34 cellular contexts compared by ENCODE assay signal in genomic region chr3:70612920-70613319, GRCh38.
"Had no signal": no experiment of that assay in that cellular context is flagged by ENCODE, and none has a peak within 500 bp of the region (broad histone marks: within the 10 kb centered on the region; RNA-seq: fewer than 3 reads in every experiment).

No MANE protein-coding gene starts in this region.

- H3K27me3 ChIP-seq: MG63 had no signal

- H3K36me3 ChIP-seq: MG63 had no signal

- H3K4me3 ChIP-seq: MG63 had no signal

- DNase-seq: Karpas-422, Kasumi-1, MG63, MM.1S, MV-4-11, NCI-H1048, NCI-H1092, NCI-H1092 treated with DMSO at 0.1 percent for 48 hours, NCI-H1105, NCI-H1105 treated with DMSO at 0.1 percent for 48 hours, NCI-H1417, NCI-H1417 treated with DMSO at 0.1 percent for 48 hours, NCI-H1436, NCI-H1436 treated with DMSO at 0.1 percent for 48 hours, NCI-H146, NCI-H1694, NCI-H1694 treated with DMSO at 0.1 percent for 48 hours, NCI-H187, NCI-H187 treated with DMSO at 0.1 percent for 48 hours, NCI-H1930, NCI-H2029, NCI-H2029 treated with DMSO at 0.1 percent for 48 hours, NCI-H2081, NCI-H2081 treated with DMSO at 0.1 percent for 48 hours, NCI-H2107, NCI-H2171, NCI-H2171 treated with DMSO at 0.1 percent for 48 hours, NCI-H2227 treated with DMSO at 0.1 percent for 48 hours, NCI-H226, NCI-H345, NCI-H446, NCI-H446 treated with DMSO at 0.1 percent for 48 hours, NCI-H510A, NCI-H510A treated with DMSO at 0.1 percent for 48 hours had no signal

- H3K9me3 ChIP-seq: MG63 had no signal
